ENCODE assay signal across 18 cellular contexts in genomic region chr17:33438136-33438535, GRCh38.
"Had no signal": no experiment of that assay in that cellular context is flagged by ENCODE, and none has a peak within 500 bp of the region (broad histone marks: within the 10 kb centered on the region; RNA-seq: fewer than 3 reads in every experiment).

No MANE protein-coding gene starts in this region.

- H3K4me1 ChIP-seq: left ventricle myocardium inferior, tibial artery, uterus had no signal

- H3K9me3 ChIP-seq: tibial artery, uterus had no signal

- H3K27me3 ChIP-seq: tibial artery, uterus had no signal

- H3K4me3 ChIP-seq: left ventricle myocardium inferior, tibial artery, uterus had no signal

- DNase-seq: activated B cell treated with CpG ODN at 0.5 μM for 24 hours; activated CD4-positive, alpha-beta T cell treated with anti-CD3 and anti-CD28 coated beads, Interleukin-2, amount 10 ng/mL, durations not matched to agents 24 days and 14 days; activated CD8-positive, alpha-beta memory T cell treated with anti-CD3 and anti-CD28 coated beads, Interleukin-2, amount 50 U/mL, for 4 hours; activated CD8-positive, alpha-beta T cell treated with anti-CD3 and anti-CD28 coated beads, Interleukin-2, amount 10 ng/mL, durations not matched to agents 7 days and 5 days; activated gamma-delta T cell; activated T-cell treated with anti-CD3 and anti-CD28 coated beads, Interleukin-2, amount 50 U/mL, for 48 hours; amniotic stem cell; caudate nucleus; effector memory CD4-positive, alpha-beta T cell; hypothalamus; left ventricle myocardium inferior; natural killer cell; stimulated activated CD4-positive, alpha-beta T cell treated with anti-CD3 and anti-CD28 coated beads, Interleukin-4, amount 100 ng/mL, for 1 hour; stimulated activated naive B cell treated with anti-CD40 and anti-IgM and Interleukin-4, amounts not matched to agents 10 μg/mL and 1 μg/mL and 100 μg/mL, for 72 hours; T-helper 17 cell; tibial artery; uterus had no signal

- ATAC-seq: activated CD8-positive, alpha-beta T cell treated with anti-CD3 and anti-CD28 coated beads, Interleukin-2, amount 10 ng/mL, durations not matched to agents 7 days and 5 days; activated naive CD4-positive, alpha-beta T cell treated with anti-CD3 and anti-CD28 coated beads, Interleukin-2, amount 50 U/mL, for 72 hours; natural killer cell; stimulated activated naive B cell treated with anti-CD40 and anti-IgM and Interleukin-4, amounts not matched to agents 10 μg/mL and 1 μg/mL and 100 μg/mL, for 72 hours; T-helper 17 cell had no signal

- H3K36me3 ChIP-seq: left ventricle myocardium inferior, tibial artery, uterus had no signal

- H3K27ac ChIP-seq: left ventricle myocardium inferior, tibial artery, uterus had no signal
